In the genomic region with DNA sequence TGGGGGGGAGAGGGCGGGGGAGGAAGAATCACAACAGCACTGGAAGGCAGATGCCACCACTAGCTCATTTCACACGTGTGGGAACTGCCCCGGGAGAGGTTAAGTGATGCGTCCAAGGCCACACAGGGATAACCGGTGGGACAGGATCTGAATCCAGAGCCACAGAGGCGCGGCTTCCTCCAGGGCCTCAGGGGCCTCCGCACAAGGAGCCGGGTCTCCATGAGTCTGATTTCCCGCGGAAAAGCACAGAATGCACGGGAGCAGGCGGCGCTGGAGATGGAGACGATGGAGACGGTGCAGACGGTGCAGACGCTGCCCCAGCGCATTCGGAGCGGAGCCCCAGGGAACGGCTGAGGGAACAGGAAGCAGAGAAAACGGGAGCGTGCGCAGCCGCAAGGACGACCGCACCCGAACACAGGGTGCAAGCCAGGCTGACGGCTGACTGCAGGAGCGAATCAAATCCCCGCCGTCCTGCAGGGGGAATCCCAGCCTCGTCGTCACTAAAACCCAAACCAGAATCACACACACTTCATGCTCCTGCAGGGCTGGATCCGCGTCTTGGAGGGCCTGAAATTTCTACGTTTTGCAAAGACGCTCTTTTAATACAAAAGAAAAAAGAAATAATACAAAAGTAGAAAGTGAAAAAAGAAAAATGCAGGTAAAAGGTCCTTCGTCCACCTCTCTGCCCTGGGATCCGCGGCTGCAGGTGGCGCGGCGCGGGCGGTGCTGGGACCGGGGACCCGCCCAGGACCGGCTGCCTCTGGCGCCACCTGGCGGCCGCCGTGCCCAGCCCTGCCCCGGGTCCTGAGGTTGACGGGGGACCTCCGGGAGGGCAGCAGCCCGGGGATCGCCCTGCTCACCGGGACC, we compare ENCODE assay signal across 8 cellular contexts. TPM values are rescaled to one million over a fixed set of nuclear protein-coding genes. Genes with fewer than 3 reads are reported as not detected.
DNase-seq lines count a peak whose midpoint lies in the region.

No MANE protein-coding gene starts in this region.

- no peak overlapping the region for H3K9ac ChIP-seq in mesendoderm (ENCODE audit: low read length)

- no CpG with 5 or more reads among the region's 60 CpGs for WGBS in mesendoderm (ENCODE audit: extremely low coverage, insufficient coverage, low lambda C conversion rate)

- peak; percentile 99 for DNase-seq in H7
- peak; percentile 67 for DNase-seq in NAMALWA (ENCODE audit: low spot score)
- peak; percentile 79 to 82 for DNase-seq in activated CD4-positive, alpha-beta T cell treated with anti-CD3 and anti-CD28 coated beads, Interleukin-2, amount 50 U/mL, for 48 hours
- peak; percentile 93 for DNase-seq in ecto neural progenitor cell (ENCODE audit: low spot score)
- peak; percentile 85 for DNase-seq in mesendoderm
- peak; percentile 47 to 56 for DNase-seq in stimulated activated CD8-positive, alpha-beta memory T cell treated with anti-CD3 and anti-CD28 coated beads, Interleukin-2, amount 100 ng/mL, for 1 hour (ENCODE audit: low read depth in 2 of 2)
- DNase-seq in SKM-1 (lab: John Stamatoyannopoulos, UW; ENCODE audit: unreplicated experiment), result no peak

- no peak overlapping the region for H2BK120ac ChIP-seq in mesendoderm (ENCODE audit: low read depth, low read length)

- H3K23ac ChIP-seq in mesendoderm (ENCODE audit: low read length), result no peak overlapping the region

- no peak overlapping the region for H3K27ac ChIP-seq in mesendoderm (ENCODE audit: low read depth, low read length)

- no peak overlapping the region for H2BK5ac ChIP-seq in mesendoderm (ENCODE audit: low read length)

- no peaks in the 10 kb centered on the region for H3K27me3 ChIP-seq in H7 (ENCODE audit: control insufficient read depth, insufficient read depth, low read length)
- no peaks in the 10 kb centered on the region for H3K27me3 ChIP-seq in mesendoderm (ENCODE audit: insufficient read depth, low read length, poor library complexity)

- H3K4me3 ChIP-seq in GM08714 (ENCODE audit: low read length) (peak overlapping the region; percentile 61; the same call in 1 of the 2 replicates), H7 (ENCODE audit: insufficient read depth, low read depth, low read length) (no peak overlapping the region), mesendoderm (ENCODE audit: low read length) (no peak overlapping the region)

- H4K5ac ChIP-seq in mesendoderm (ENCODE audit: low read length), result no peak overlapping the region

- H4K8ac ChIP-seq in mesendoderm (ENCODE audit: low read depth, low read length), result no peak overlapping the region

- no peaks in the 10 kb centered on the region for H3K79me2 ChIP-seq in mesendoderm (ENCODE audit: control insufficient read depth, insufficient read depth, low read length)

- H2AK5ac ChIP-seq in mesendoderm (ENCODE audit: low read length), result no peak overlapping the region

- H3K36me3 ChIP-seq in H7 (replicated peaks; ENCODE audit: control insufficient read depth, insufficient read depth, low read length) (peaks cover 2% of the 10 kb centered on the region), mesendoderm (ENCODE audit: control insufficient read depth, insufficient read depth, low read length) (no peaks in the 10 kb centered on the region)

- H3K4me1 ChIP-seq in mesendoderm (ENCODE audit: control insufficient read depth, low read depth, low read length), result no peaks in the 10 kb centered on the region

- no peak overlapping the region for H3K18ac ChIP-seq in mesendoderm (ENCODE audit: low read length)

- no peak overlapping the region for H2BK15ac ChIP-seq in mesendoderm (replicated peaks; ENCODE audit: low read depth)

- H3K79me1 ChIP-seq in mesendoderm (ENCODE audit: low read length), result peaks cover 5% of the 10 kb centered on the region

- no peak overlapping the region for H3K4me2 ChIP-seq in mesendoderm (ENCODE audit: low read length)

- no peak overlapping the region for H3K4ac ChIP-seq in mesendoderm (ENCODE audit: low read depth, low read length)

- H3K56ac ChIP-seq in mesendoderm (ENCODE audit: low read length), result no peak overlapping the region

RNA-seq across cellular contexts. Expression of gene STX2, which starts 20.4 kb away (rescaled TPM):
- total RNA-seq in H7 (2014; rRNA removed; shearing (Covaris generic)), result 19.3 and 24.9 TPM in 2 replicates
- polyA plus RNA-seq in mesendoderm (2013, experiment 1 of 2), result 18.4 TPM
- polyA plus RNA-seq in mesendoderm (2013, experiment 2 of 2), result 16.4 TPM

RNA-seq across cellular contexts. Expression of gene RAN, which starts 53.3 kb away (rescaled TPM):
- 1,191 and 1,396 TPM in 2 replicates for total RNA-seq in H7 (2014; rRNA removed; shearing (Covaris generic))
- 1,102 TPM for polyA plus RNA-seq in mesendoderm (2013, experiment 1 of 2)
- polyA plus RNA-seq in mesendoderm (2013, experiment 2 of 2), result 1,097 TPM
